Comparison of ENCODE assay signal across 18 cellular contexts in the genomic region with DNA sequence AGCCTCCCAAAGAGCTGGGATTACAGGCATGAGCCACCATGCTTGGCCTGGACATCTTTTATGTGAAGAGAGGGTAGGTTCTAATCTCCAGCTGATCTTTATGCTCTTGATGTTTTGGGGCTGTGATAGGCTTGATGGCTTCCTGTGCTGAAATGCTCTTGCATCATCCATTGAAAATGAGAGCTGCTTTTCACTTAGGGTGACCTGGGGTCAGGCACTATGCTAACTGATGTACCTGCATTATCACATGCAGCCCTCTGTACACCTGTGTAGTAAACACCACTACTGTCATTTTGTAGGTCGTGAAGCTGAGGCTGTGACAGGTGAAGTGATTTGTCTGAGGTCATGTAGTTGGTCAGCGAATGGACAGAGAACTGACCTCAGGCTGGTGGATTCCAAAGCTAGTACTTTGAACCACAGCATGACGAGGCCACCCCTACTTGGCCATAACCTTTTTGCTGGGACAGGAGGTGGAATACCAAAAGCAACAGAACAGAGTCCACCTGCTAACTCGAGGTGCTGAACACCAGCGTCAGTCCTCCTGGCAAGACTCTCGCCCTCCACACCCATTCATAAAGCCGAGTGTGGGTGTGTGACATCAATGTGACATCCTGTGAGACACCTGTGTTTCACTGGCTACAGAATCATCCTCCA.
DNase-seq lines count a peak whose midpoint lies in the region; ATAC-seq, FAIRE-seq and TF ChIP-seq lines count a peak whose summit lies in the region.
"Had no signal": no experiment of that assay in that cellular context is flagged by ENCODE, and none has a peak within 500 bp of the region (broad histone marks: within the 10 kb centered on the region; RNA-seq: fewer than 3 reads in every experiment).

No MANE protein-coding gene starts in this region.

- H3K9me3 ChIP-seq in small intestine (ENCODE audit: control insufficient read depth, low read depth) (no peaks in the 10 kb centered on the region), suprapubic skin (no peaks in the 10 kb centered on the region)

- H3K36me3 Mint-ChIP-seq in activated naive CD8-positive, alpha-beta T cell treated with anti-CD3 and anti-CD28 coated beads for 36 hours = peaks cover 15% of the 10 kb centered on the region
- H3K36me3 Mint-ChIP-seq: CD14-positive monocyte had no signal

- H3K27ac ChIP-seq in small intestine (ENCODE audit: low read depth in 1 of 2, low read length in 1 of 2) (no peak overlapping the region), suprapubic skin (no peak overlapping the region)
- H3K27ac ChIP-seq: 22Rv1 had no signal

- peaks cover 12% of the 10 kb centered on the region for H3K9me3 Mint-ChIP-seq in activated naive CD8-positive, alpha-beta T cell treated with anti-CD3 and anti-CD28 coated beads for 36 hours

- H3K36me3 ChIP-seq in bronchial epithelial cell (ENCODE audit: control insufficient read depth, insufficient read depth, low read length) = no peaks in the 10 kb centered on the region
- H3K36me3 ChIP-seq in small intestine (ENCODE audit: control insufficient read depth in 2 of 2, insufficient read depth in 2 of 2, low read length in 2 of 2) = no peaks in the 10 kb centered on the region
- H3K36me3 ChIP-seq in suprapubic skin = no peaks in the 10 kb centered on the region

- TF ChIP-seq POLR2A in suprapubic skin (IDR thresholded peaks at IDR 0.05) = no peak

- ATAC-seq in left lobe of liver = peak; percentile 92
- no peak for ATAC-seq in HG02759 (IDR thresholded peaks at IDR 0.05; ENCODE audit: unreplicated experiment)
- ATAC-seq: CD8-positive, alpha-beta T cell; GM23338 had no signal

- no peaks in the 10 kb centered on the region for H3K4me1 Mint-ChIP-seq in activated naive CD8-positive, alpha-beta T cell treated with anti-CD3 and anti-CD28 coated beads for 36 hours
- H3K4me1 Mint-ChIP-seq: CD14-positive monocyte, GM23338 had no signal

- no peak overlapping the region for H3K4me3 Mint-ChIP-seq in activated naive CD8-positive, alpha-beta T cell treated with anti-CD3 and anti-CD28 coated beads for 36 hours
- H3K4me3 Mint-ChIP-seq: CD14-positive monocyte; CD8-positive, alpha-beta T cell; GM23338 had no signal

- H3K27me3 Mint-ChIP-seq in activated naive CD8-positive, alpha-beta T cell treated with anti-CD3 and anti-CD28 coated beads for 36 hours = no peaks in the 10 kb centered on the region

- TF ChIP-seq CTCF in bronchial epithelial cell (IDR thresholded peaks at IDR 0.05; ENCODE audit: insufficient read depth, low read length, severe bottlenecking) (no peak), suprapubic skin (IDR thresholded peaks at IDR 0.05) (no peak)

- DNase-seq in HTR-8/SVneo (ENCODE audit: insufficient read length, low spot score) = no peak
- no peak for DNase-seq in bronchial epithelial cell (ENCODE audit: low read depth)
- DNase-seq in left lobe of liver (ENCODE audit: low spot score) = peak; percentile 68
- DNase-seq in small intestine = peak; percentile 17
- DNase-seq in suprapubic skin (ENCODE audit: low spot score in 2 of 2) = no peak
- DNase-seq in activated naive CD8-positive, alpha-beta T cell treated with anti-CD3 and anti-CD28 coated beads for 36 hours = no peak
- DNase-seq: CD8-positive, alpha-beta T cell; COR-L47; DMS153; EL; H7 had no signal

- H3K27me3 ChIP-seq in bronchial epithelial cell (ENCODE audit: control insufficient read depth, insufficient read depth, low read length) (no peaks in the 10 kb centered on the region), small intestine (ENCODE audit: control insufficient read depth in 2 of 2, insufficient read depth in 2 of 2, low read length in 2 of 2) (no peaks in the 10 kb centered on the region), suprapubic skin (no peaks in the 10 kb centered on the region)

- no peak for TF ChIP-seq EP300 in suprapubic skin (IDR thresholded peaks at IDR 0.05)

- H3K4me3 ChIP-seq in bronchial epithelial cell (ENCODE audit: low read depth, low read length) = no peak overlapping the region
- no peak overlapping the region for H3K4me3 ChIP-seq in small intestine (ENCODE audit: low read depth in 1 of 2, low read length in 2 of 2)
- H3K4me3 ChIP-seq in suprapubic skin = no peak overlapping the region
- H3K4me3 ChIP-seq: GM23338 had no signal

- peak; percentile 28 for FAIRE-seq in HTR-8/SVneo (lab: Jason Lieb, UNC)
- peak; percentile 55 for FAIRE-seq in bronchial epithelial cell (lab: Jason Lieb, UNC)
- no peak for FAIRE-seq in small intestine (lab: Jason Lieb, UNC)
- FAIRE-seq: D721Med, G401.6, GM12891 had no signal

- H3K4me1 ChIP-seq in small intestine (ENCODE audit: control insufficient read depth in 2 of 2, insufficient read depth in 1 of 2, low read depth in 1 of 2, low read length in 1 of 2) (no peaks in the 10 kb centered on the region), suprapubic skin (peaks cover 6% of the 10 kb centered on the region)

- WGBS in small intestine, 3 donors = 35 to 76% (median 60%) methylated on average over 7 of the region's 7 CpGs
- 74% methylated on average over 7 of the region's 7 CpGs for WGBS in suprapubic skin

- H3K27ac Mint-ChIP-seq in activated naive CD8-positive, alpha-beta T cell treated with anti-CD3 and anti-CD28 coated beads for 36 hours = no peak overlapping the region
- H3K27ac Mint-ChIP-seq: CD14-positive monocyte; CD8-positive, alpha-beta T cell; GM23338 had no signal

Comparison
In these comparisons a context has a peak if more than half of its experiments do, and no peak if none do; other contexts are left out.
1. DNase-seq: peak in left lobe of liver (single experiment) and small intestine (single experiment); none in HTR-8/SVneo (single experiment), bronchial epithelial cell (single experiment), suprapubic skin (0 of 2) and activated naive CD8-positive, alpha-beta T cell treated with anti-CD3 and anti-CD28 coated beads for 36 hours (single experiment).